ENCODE assay signal across 1 cellular context in the genomic region with DNA sequence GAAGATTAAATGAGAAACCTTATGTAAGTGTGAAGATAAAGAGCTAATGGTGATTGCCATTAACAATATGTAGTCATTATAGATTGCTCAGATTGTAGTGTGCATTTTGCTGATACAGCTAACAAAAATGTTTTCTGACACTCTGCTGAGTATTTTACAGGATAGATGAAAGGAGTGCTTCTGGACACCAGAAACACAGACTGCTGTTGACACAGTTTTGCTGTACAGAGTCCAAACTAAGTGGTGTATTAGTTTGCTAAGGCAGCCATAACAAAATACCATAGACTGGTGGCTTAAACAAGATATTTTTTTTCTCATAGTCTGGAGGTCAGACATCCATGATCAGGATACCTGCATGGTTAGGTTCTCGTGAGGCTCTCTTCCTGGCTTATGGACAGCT.
TF ChIP-seq lines count a peak whose summit lies in the region.

No MANE protein-coding gene starts in this region.

TF ChIP-seq in HepG2, 621 proteins besides CTCF, POLR2A, EP300 and RAD21 (continued from another document):
- TF ChIP-seq, protein P1, sequence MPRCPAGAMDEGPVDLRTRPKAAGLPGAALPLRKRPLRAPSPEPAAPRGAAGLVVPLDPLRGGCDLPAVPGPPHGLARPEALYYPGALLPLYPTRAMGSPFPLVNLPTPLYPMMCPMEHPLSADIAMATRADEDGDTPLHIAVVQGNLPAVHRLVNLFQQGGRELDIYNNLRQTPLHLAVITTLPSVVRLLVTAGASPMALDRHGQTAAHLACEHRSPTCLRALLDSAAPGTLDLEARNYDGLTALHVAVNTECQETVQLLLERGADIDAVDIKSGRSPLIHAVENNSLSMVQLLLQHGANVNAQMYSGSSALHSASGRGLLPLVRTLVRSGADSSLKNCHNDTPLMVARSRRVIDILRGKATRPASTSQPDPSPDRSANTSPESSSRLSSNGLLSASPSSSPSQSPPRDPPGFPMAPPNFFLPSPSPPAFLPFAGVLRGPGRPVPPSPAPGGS (CRISPR knock-in tag; IDR thresholded peaks at IDR 0.05): no peak
- TF ChIP-seq, protein P2, sequence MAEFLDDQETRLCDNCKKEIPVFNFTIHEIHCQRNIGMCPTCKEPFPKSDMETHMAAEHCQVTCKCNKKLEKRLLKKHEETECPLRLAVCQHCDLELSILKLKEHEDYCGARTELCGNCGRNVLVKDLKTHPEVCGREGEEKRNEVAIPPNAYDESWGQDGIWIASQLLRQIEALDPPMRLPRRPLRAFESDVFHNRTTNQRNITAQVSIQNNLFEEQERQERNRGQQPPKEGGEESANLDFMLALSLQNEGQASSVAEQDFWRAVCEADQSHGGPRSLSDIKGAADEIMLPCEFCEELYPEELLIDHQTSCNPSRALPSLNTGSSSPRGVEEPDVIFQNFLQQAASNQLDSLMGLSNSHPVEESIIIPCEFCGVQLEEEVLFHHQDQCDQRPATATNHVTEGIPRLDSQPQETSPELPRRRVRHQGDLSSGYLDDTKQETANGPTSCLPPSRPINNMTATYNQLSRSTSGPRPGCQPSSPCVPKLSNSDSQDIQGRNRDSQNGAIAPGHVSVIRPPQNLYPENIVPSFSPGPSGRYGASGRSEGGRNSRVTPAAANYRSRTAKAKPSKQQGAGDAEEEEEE (CRISPR knock-in tag; IDR thresholded peaks at IDR 0.05; ENCODE audit: borderline replicate concordance): no peak
- TF ChIP-seq, protein P3, sequence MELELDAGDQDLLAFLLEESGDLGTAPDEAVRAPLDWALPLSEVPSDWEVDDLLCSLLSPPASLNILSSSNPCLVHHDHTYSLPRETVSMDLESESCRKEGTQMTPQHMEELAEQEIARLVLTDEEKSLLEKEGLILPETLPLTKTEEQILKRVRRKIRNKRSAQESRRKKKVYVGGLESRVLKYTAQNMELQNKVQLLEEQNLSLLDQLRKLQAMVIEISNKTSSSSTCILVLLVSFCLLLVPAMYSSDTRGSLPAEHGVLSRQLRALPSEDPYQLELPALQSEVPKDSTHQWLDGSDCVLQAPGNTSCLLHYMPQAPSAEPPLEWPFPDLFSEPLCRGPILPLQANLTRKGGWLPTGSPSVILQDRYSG (CRISPR knock-in tag; IDR thresholded peaks at IDR 0.05): no peak
- TF ChIP-seq ELF1 (CRISPR knock-in tag; IDR thresholded peaks at IDR 0.05): no peak
- TF ChIP-seq, protein P4, sequence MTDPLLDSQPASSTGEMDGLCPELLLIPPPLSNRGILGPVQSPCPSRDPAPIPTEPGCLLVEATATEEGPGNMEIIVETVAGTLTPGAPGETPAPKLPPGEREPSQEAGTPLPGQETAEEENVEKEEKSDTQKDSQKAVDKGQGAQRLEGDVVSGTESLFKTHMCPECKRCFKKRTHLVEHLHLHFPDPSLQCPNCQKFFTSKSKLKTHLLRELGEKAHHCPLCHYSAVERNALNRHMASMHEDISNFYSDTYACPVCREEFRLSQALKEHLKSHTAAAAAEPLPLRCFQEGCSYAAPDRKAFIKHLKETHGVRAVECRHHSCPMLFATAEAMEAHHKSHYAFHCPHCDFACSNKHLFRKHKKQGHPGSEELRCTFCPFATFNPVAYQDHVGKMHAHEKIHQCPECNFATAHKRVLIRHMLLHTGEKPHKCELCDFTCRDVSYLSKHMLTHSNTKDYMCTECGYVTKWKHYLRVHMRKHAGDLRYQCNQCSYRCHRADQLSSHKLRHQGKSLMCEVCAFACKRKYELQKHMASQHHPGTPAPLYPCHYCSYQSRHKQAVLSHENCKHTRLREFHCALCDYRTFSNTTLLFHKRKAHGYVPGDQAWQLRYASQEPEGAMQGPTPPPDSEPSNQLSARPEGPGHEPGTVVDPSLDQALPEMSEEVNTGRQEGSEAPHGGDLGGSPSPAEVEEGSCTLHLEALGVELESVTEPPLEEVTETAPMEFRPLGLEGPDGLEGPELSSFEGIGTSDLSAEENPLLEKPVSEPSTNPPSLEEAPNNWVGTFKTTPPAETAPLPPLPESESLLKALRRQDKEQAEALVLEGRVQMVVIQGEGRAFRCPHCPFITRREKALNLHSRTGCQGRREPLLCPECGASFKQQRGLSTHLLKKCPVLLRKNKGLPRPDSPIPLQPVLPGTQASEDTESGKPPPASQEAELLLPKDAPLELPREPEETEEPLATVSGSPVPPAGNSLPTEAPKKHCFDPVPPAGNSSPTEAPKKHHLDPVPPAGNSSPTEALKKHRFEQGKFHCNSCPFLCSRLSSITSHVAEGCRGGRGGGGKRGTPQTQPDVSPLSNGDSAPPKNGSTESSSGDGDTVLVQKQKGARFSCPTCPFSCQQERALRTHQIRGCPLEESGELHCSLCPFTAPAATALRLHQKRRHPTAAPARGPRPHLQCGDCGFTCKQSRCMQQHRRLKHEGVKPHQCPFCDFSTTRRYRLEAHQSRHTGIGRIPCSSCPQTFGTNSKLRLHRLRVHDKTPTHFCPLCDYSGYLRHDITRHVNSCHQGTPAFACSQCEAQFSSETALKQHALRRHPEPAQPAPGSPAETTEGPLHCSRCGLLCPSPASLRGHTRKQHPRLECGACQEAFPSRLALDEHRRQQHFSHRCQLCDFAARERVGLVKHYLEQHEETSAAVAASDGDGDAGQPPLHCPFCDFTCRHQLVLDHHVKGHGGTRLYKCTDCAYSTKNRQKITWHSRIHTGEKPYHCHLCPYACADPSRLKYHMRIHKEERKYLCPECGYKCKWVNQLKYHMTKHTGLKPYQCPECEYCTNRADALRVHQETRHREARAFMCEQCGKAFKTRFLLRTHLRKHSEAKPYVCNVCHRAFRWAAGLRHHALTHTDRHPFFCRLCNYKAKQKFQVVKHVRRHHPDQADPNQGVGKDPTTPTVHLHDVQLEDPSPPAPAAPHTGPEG (CRISPR knock-in tag; IDR thresholded peaks at IDR 0.05): no peak
- no peak for TF ChIP-seq ZNF768 (CRISPR knock-in tag; IDR thresholded peaks at IDR 0.05)
- no peak for TF ChIP-seq POLR2G (IDR thresholded peaks at IDR 0.05; ENCODE audit: low read depth, low read length)
- TF ChIP-seq XRCC5 (optimal IDR thresholded peaks at IDR 0.05; ENCODE audit: low read length): no peak
- peak; percentile 57 for TF ChIP-seq POGZ (CRISPR knock-in tag; IDR thresholded peaks at IDR 0.05)
- TF ChIP-seq, protein P5, sequence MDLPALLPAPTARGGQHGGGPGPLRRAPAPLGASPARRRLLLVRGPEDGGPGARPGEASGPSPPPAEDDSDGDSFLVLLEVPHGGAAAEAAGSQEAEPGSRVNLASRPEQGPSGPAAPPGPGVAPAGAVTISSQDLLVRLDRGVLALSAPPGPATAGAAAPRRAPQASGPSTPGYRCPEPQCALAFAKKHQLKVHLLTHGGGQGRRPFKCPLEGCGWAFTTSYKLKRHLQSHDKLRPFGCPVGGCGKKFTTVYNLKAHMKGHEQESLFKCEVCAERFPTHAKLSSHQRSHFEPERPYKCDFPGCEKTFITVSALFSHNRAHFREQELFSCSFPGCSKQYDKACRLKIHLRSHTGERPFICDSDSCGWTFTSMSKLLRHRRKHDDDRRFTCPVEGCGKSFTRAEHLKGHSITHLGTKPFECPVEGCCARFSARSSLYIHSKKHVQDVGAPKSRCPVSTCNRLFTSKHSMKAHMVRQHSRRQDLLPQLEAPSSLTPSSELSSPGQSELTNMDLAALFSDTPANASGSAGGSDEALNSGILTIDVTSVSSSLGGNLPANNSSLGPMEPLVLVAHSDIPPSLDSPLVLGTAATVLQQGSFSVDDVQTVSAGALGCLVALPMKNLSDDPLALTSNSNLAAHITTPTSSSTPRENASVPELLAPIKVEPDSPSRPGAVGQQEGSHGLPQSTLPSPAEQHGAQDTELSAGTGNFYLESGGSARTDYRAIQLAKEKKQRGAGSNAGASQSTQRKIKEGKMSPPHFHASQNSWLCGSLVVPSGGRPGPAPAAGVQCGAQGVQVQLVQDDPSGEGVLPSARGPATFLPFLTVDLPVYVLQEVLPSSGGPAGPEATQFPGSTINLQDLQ (CRISPR knock-in tag; IDR thresholded peaks at IDR 0.05): no peak
- no peak for TF ChIP-seq ZNF543 (CRISPR knock-in tag; IDR thresholded peaks at IDR 0.05)
- no peak for TF ChIP-seq ZFP62 (CRISPR knock-in tag; IDR thresholded peaks at IDR 0.05)
- no peak for TF ChIP-seq NFE2L1 (CRISPR knock-in tag; IDR thresholded peaks at IDR 0.05; ENCODE audit: borderline replicate concordance)
- no peak for TF ChIP-seq NFE2L2 (IDR thresholded peaks at IDR 0.05; ENCODE audit: low read length)
- peak; percentile 50; the same call in 1 of the 2 replicates for TF ChIP-seq GATAD1 (CRISPR knock-in tag; IDR thresholded peaks at IDR 0.05)
- TF ChIP-seq, protein P6, sequence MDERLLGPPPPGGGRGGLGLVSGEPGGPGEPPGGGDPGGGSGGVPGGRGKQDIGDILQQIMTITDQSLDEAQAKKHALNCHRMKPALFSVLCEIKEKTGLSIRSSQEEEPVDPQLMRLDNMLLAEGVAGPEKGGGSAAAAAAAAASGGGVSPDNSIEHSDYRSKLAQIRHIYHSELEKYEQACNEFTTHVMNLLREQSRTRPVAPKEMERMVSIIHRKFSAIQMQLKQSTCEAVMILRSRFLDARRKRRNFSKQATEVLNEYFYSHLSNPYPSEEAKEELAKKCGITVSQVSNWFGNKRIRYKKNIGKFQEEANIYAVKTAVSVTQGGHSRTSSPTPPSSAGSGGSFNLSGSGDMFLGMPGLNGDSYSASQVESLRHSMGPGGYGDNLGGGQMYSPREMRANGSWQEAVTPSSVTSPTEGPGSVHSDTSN (CRISPR knock-in tag; IDR thresholded peaks at IDR 0.05): no peak
- no peak for TF ChIP-seq ZNF136 (CRISPR knock-in tag; IDR thresholded peaks at IDR 0.05; ENCODE audit: low read depth)
- no peak for TF ChIP-seq RFXANK (CRISPR knock-in tag; IDR thresholded peaks at IDR 0.05)
- TF ChIP-seq RXRB (CRISPR knock-in tag; IDR thresholded peaks at IDR 0.05; ENCODE audit: borderline replicate concordance): peak; percentile 60; the same call in 1 of the 2 replicates
- TF ChIP-seq HNRNPL (IDR thresholded peaks at IDR 0.05; ENCODE audit: low read depth, low read length): no peak
- no peak for TF ChIP-seq NFATC3 (CRISPR knock-in tag; IDR thresholded peaks at IDR 0.05)
- TF ChIP-seq MAFK (conservative IDR thresholded peaks at IDR 0.05 in 1 of 2, IDR thresholded peaks at IDR 0.05 in 1 of 2; ENCODE audit: low read length in 2 of 2): peak; percentile 91 to 95
- TF ChIP-seq NKX3-1 (CRISPR knock-in tag; IDR thresholded peaks at IDR 0.05): no peak
- TF ChIP-seq, protein P7, sequence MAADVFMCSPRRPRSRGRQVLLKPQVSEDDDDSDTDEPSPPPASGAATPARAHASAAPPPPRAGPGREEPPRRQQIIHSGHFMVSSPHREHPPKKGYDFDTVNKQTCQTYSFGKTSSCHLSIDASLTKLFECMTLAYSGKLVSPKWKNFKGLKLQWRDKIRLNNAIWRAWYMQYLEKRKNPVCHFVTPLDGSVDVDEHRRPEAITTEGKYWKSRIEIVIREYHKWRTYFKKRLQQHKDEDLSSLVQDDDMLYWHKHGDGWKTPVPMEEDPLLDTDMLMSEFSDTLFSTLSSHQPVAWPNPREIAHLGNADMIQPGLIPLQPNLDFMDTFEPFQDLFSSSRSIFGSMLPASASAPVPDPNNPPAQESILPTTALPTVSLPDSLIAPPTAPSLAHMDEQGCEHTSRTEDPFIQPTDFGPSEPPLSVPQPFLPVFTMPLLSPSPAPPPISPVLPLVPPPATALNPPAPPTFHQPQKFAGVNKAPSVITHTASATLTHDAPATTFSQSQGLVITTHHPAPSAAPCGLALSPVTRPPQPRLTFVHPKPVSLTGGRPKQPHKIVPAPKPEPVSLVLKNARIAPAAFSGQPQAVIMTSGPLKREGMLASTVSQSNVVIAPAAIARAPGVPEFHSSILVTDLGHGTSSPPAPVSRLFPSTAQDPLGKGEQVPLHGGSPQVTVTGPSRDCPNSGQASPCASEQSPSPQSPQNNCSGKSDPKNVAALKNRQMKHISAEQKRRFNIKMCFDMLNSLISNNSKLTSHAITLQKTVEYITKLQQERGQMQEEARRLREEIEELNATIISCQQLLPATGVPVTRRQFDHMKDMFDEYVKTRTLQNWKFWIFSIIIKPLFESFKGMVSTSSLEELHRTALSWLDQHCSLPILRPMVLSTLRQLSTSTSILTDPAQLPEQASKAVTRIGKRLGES (CRISPR knock-in tag; IDR thresholded peaks at IDR 0.05; ENCODE audit: borderline replicate concordance): no peak
- peak; percentile 73; the same call in 1 of the 2 replicates for TF ChIP-seq FOXK1 (CRISPR knock-in tag; IDR thresholded peaks at IDR 0.05; ENCODE audit: borderline replicate concordance, low read depth)
- no peak for TF ChIP-seq NFYC (CRISPR knock-in tag; IDR thresholded peaks at IDR 0.05)
- TF ChIP-seq ISL2 (CRISPR knock-in tag; IDR thresholded peaks at IDR 0.05): 0 out of 2 replicates have a peak, but pooled peaks have one; percentile 33
- no peak for TF ChIP-seq GTF3A (CRISPR knock-in tag; conservative IDR thresholded peaks at IDR 0.05)
- TF ChIP-seq TAF1 (CRISPR knock-in tag; IDR thresholded peaks at IDR 0.05): no peak
- peak; percentile 65; the same call in 1 of the 2 replicates for TF ChIP-seq TGIF2 (CRISPR knock-in tag; IDR thresholded peaks at IDR 0.05)
- 0 out of 2 replicates have a peak, but pooled peaks have one; percentile 21 for TF ChIP-seq ZNF317 (CRISPR knock-in tag; IDR thresholded peaks at IDR 0.05)
- TF ChIP-seq KAT8 (CRISPR knock-in tag; IDR thresholded peaks at IDR 0.05): peak; percentile 49; the same call in 1 of the 2 replicates
